13 cellular contexts compared by ENCODE assay signal in the genomic region with DNA sequence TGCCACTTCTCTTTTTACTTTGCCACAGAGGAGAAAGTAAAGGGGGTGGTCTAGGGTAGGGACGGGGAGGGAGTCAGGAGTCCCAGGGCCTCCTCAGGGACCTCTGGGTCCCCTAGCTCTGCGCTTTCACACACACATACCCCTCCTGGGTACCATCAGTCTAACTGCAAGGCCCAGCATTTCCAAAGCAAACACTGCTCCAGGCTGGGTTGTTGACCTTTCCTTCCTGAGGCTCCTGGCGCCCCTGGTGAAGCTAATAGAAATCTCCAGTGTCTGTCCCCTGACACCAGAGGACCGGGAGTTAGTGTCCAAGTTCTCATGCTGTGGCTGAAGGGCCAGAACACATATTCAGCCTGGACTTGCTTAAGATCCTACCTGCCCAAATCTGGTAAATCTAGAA. TPM values are rescaled to one million over a fixed set of nuclear protein-coding genes. Genes with fewer than 3 reads are reported as not detected.
DNase-seq lines count a peak whose midpoint lies in the region; ATAC-seq and TF ChIP-seq lines count a peak whose summit lies in the region.
"Had no signal": no experiment of that assay in that cellular context is flagged by ENCODE, and none has a peak within 500 bp of the region (broad histone marks: within the 10 kb centered on the region; RNA-seq: fewer than 3 reads in every experiment).

No MANE protein-coding gene starts in this region.

- peaks cover 20 to 66% (median 24%) of the 10 kb centered on the region in 3 experiments for H3K36me3 ChIP-seq in naive thymus-derived CD4-positive, alpha-beta T cell (ENCODE audit: control insufficient read depth in 2 of 3, insufficient read depth in 3 of 3, low read length in 3 of 3)
- H3K36me3 ChIP-seq in uterus (no peaks in the 10 kb centered on the region), GM23248 (ENCODE audit: low read depth) (0 out of 2 replicates have a peak, but pooled peaks cover 2% of the 10 kb centered on the region)

- H3K36me3 Mint-ChIP-seq in naive thymus-derived CD4-positive, alpha-beta T cell = peaks cover 9 to 44% (median 20%) of the 10 kb centered on the region in 5 donors

- no peak overlapping the region for H3K9ac ChIP-seq in GM23248

- peak overlapping the region; percentile 89 to 99 (median 97) for H3K4me3 Mint-ChIP-seq in naive thymus-derived CD4-positive, alpha-beta T cell

- no peak for TF ChIP-seq POLR2A in uterus (IDR thresholded peaks at IDR 0.05)

- H3K27me3 Mint-ChIP-seq in naive thymus-derived CD4-positive, alpha-beta T cell = peaks cover 0 to 2% (median 0%) of the 10 kb centered on the region in 5 donors

- DNase-seq in Right ventricle myocardium superior (peak; percentile 23), Right ventricle myocardium inferior (ENCODE audit: missing footprints) (no peak), uterus (no peak), NCI-H2227 treated with DMSO at 0.1 percent for 48 hours (lab: John Stamatoyannopoulos, UW) (no peak), GM23248 (no peak)
- no peak for DNase-seq in naive thymus-derived CD4-positive, alpha-beta T cell
- DNase-seq: amniotic stem cell, NCI-H2107 had no signal

- H3F3A ChIP-seq in GM23248 (ENCODE audit: insufficient read depth) = peaks cover 4% of the 10 kb centered on the region; the same call in 1 of the 2 replicates

- no peaks in the 10 kb centered on the region for H3K27me3 ChIP-seq in naive thymus-derived CD4-positive, alpha-beta T cell (ENCODE audit: control insufficient read depth in 2 of 2, insufficient read depth in 2 of 2, low read length in 2 of 2)
- H3K27me3 ChIP-seq in uterus (no peaks in the 10 kb centered on the region), GM23248 (replicated peaks; ENCODE audit: insufficient read depth) (no peaks in the 10 kb centered on the region)

- intact Hi-C loops in Right ventricle myocardium superior (cut with DNase I) (no loop called here), Right ventricle myocardium inferior (cut with DNase I) (no loop called here), uterus (cut with DNase I; ENCODE audit: low total_unique reads) (no loop called here)
- intact Hi-C loops in naive thymus-derived CD4-positive, alpha-beta T cell (cut with micrococcal nuclease) = no loop called here

- H3K9me3 Mint-ChIP-seq in naive thymus-derived CD4-positive, alpha-beta T cell = peaks cover 0 to 3% (median 0%) of the 10 kb centered on the region in 11 donors

- 74 to 83% methylated on average over 4 of the region's 4 CpGs for WGBS in GM23248 (ENCODE audit: low coverage in 1 of 2, low lambda C conversion rate in 2 of 2, missing lambda C conversion rate in 2 of 2), 2 experiments

- H4K20me1 ChIP-seq in GM23248 (ENCODE audit: insufficient read depth) = no peaks in the 10 kb centered on the region; the same call in 1 of the 2 replicates

- POLR2A ChIA-PET in naive thymus-derived CD4-positive, alpha-beta T cell (lab: Charles Lee) = interaction anchor here (0.5 to 14.9 kb wide), 11 partner anchors 9 to 431 kb away, joined by 3 to 396 read pairs (median 4); a partner anchor contains a TSS

- H3K79me2 ChIP-seq in GM23248 (ENCODE audit: insufficient read depth) = peaks cover 22% of the 10 kb centered on the region

- H3K9me2 ChIP-seq in GM23248 (ENCODE audit: insufficient read depth) = no peaks in the 10 kb centered on the region

- peak overlapping the region in 8 of 9 donors; percentile 61 to 96 (median 90) for H3K27ac Mint-ChIP-seq in naive thymus-derived CD4-positive, alpha-beta T cell

- no peak for ATAC-seq in Right ventricle myocardium superior (ENCODE audit: poor library complexity)
- no peak for ATAC-seq in Right ventricle myocardium inferior
- ATAC-seq in naive thymus-derived CD4-positive, alpha-beta T cell = no peak
- ATAC-seq in HG02642 (IDR thresholded peaks at IDR 0.05; ENCODE audit: poor library complexity, unreplicated experiment) = no peak
- ATAC-seq: esophagus mucosa had no signal

- peaks cover 52 to 77% (median 67%) of the 10 kb centered on the region in 7 donors for H3K4me1 Mint-ChIP-seq in naive thymus-derived CD4-positive, alpha-beta T cell

- CTCF ChIA-PET in naive thymus-derived CD4-positive, alpha-beta T cell (lab: Charles Lee) = interaction anchor here (0.9 to 3.0 kb wide), 5 partner anchors 18 to 38 kb away, joined by 3 to 17 read pairs (median 4); no protein-coding TSS in a partner anchor

- peaks cover 55 to 57% of the 10 kb centered on the region in 2 donors for H3K4me1 ChIP-seq in naive thymus-derived CD4-positive, alpha-beta T cell (ENCODE audit: control insufficient read depth in 2 of 2, insufficient read depth in 2 of 2, low read length in 2 of 2)
- H3K4me1 ChIP-seq in uterus = peaks cover 0 to 28% of the 10 kb centered on the region in 2 donors
- peaks cover 12% of the 10 kb centered on the region; the same call in 1 of the 2 replicates for H3K4me1 ChIP-seq in GM23248 (ENCODE audit: insufficient read depth)

- peak overlapping the region; percentile 80 for H3K4me3 ChIP-seq in naive thymus-derived CD4-positive, alpha-beta T cell (ENCODE audit: low read length)
- H3K4me3 ChIP-seq in uterus (no peak overlapping the region), GM23248 (no peak overlapping the region)

- no peak overlapping the region for H3K4me2 ChIP-seq in GM23248 (ENCODE audit: unreplicated experiment)

- H3K27ac ChIP-seq in cingulate gyrus (ENCODE audit: low read depth, low read length) (peak overlapping the region; percentile 96), uterus (peak overlapping the region; percentile 14 to 56), GM23248 (no peak overlapping the region)
- H3K27ac ChIP-seq in naive thymus-derived CD4-positive, alpha-beta T cell (ENCODE audit: low read depth, low read length) = peak overlapping the region; percentile 90

- no peak overlapping the region for H2AFZ ChIP-seq in GM23248

- TF ChIP-seq CTCF in uterus (IDR thresholded peaks at IDR 0.05) = no peak

- H3K9me3 ChIP-seq in naive thymus-derived CD4-positive, alpha-beta T cell (ENCODE audit: control insufficient read depth in 2 of 3, low read length in 3 of 3) = no peaks in the 10 kb centered on the region
- H3K9me3 ChIP-seq in uterus = no peaks in the 10 kb centered on the region
- H3K9me3 ChIP-seq in GM23248 (ENCODE audit: low read depth) = no peaks in the 10 kb centered on the region

- in situ Hi-C loops in GM23248 (cut with MboI) = no loop called here

RNA-seq across cellular contexts. Expression of a gene that starts 3.9 kb away (rescaled TPM):
- total RNA-seq in Right ventricle myocardium superior (37.0 TPM), Right ventricle myocardium inferior (30.6 TPM), uterus (100 to 1,000 TPM in 1 of 4 donors, 10 to 100 TPM in 3; 11.2 to 125 (median 63.8) TPM)
- 100 to 1,000 TPM; 189 to 611 (median 383) TPM for total RNA-seq in naive thymus-derived CD4-positive, alpha-beta T cell
- 10 to 100 TPM; 55.0 to 85.3 TPM for polyA plus RNA-seq in naive thymus-derived CD4-positive, alpha-beta T cell
- 9.7 and 11.9 TPM in 2 replicates for total RNA-seq in GM23248 (2014; rRNA removed; shearing (Covaris generic))
- 8.5 and 13.5 TPM in 2 replicates for polyA plus RNA-seq in GM23248 (2016; fragmentation: Nextera tagmentation; extraction: Ambion mirVana)

RNA-seq across cellular contexts. Expression of a gene that starts 10.7 kb away (rescaled TPM):
- 0.13 TPM for total RNA-seq in Right ventricle myocardium superior
- total RNA-seq in Right ventricle myocardium inferior = not detected
- under 1 TPM in 2 of 5 experiments, not detected in 3; 0.84 to 0.85 TPM for total RNA-seq in naive thymus-derived CD4-positive, alpha-beta T cell
- not detected for polyA plus RNA-seq in naive thymus-derived CD4-positive, alpha-beta T cell
- total RNA-seq in uterus = 1 to 10 TPM in 2 of 4 donors, not detected in 2; 1.1 to 3.5 TPM
- total RNA-seq in GM23248 (2014; rRNA removed; shearing (Covaris generic)) = not detected in 2 replicates
- not detected in 2 replicates for polyA plus RNA-seq in GM23248 (2016; fragmentation: Nextera tagmentation; extraction: Ambion mirVana)
- total RNA-seq: esophagus mucosa, RPMI7951 had no signal
- polyA plus RNA-seq: keratinocyte had no signal

RNA-seq across cellular contexts. Expression of a gene that starts 45.8 kb away (rescaled TPM):
- 60.3 TPM for total RNA-seq in Right ventricle myocardium superior
- total RNA-seq in Right ventricle myocardium inferior = 58.6 TPM
- 100 to 1,000 TPM in 3 of 5 experiments, 10 to 100 TPM in 2; 46.4 to 137 (median 109) TPM for total RNA-seq in naive thymus-derived CD4-positive, alpha-beta T cell
- polyA plus RNA-seq in naive thymus-derived CD4-positive, alpha-beta T cell = 100 to 1,000 TPM; 112 to 148 TPM
- 10 to 100 TPM; 19.5 to 66.4 (median 38.8) TPM for total RNA-seq in uterus
- 59.1 and 69.6 TPM in 2 replicates for total RNA-seq in GM23248 (2014; rRNA removed; shearing (Covaris generic))
- polyA plus RNA-seq in GM23248 (2016; fragmentation: Nextera tagmentation; extraction: Ambion mirVana) = 55.5 and 61.1 TPM in 2 replicates
